Comparison of ENCODE assay signal across 8 cellular contexts in the genomic region with DNA sequence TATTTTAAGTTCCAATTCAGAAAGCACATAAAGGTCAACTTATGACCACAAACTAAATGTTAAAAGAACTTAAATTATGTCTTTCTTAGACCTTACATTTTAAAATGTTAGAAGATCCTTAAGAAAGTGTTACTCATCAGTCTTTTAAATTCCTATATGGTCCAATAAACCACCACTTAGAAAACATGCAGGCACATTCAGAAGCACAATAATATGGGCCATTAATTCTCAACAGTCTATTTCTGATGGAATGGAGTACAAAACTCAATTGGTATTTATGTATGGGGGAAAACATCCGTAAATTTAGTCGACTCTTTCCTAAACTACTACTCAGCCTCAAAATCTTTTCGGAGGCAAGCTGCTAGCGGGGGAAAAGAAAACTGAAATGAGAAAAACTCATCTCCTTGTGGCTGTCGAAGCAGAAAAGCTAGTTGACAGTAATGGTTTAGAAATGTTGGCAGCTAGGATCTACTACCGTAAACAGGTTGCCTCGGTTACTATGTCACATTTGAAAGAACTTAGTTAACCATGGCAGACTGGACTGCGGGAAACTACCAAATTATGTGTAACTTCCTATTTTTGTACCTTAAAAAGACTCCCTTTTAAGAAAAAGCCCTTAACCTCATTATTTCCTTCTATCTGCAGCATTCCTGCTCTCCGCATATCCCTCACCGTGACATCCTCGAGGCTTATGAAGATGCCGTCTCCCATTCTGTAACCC. TPM values are rescaled to one million over a fixed set of nuclear protein-coding genes. Genes with fewer than 3 reads are reported as not detected.
DNase-seq lines count a peak whose midpoint lies in the region; TF ChIP-seq lines count a peak whose summit lies in the region.

No MANE protein-coding gene starts in this region.

- H3K4me1 Mint-ChIP-seq in H9 (peaks cover 13 to 17% of the 10 kb centered on the region in 2 experiments), neural crest cell (peaks cover 19% of the 10 kb centered on the region)

- H4K20me1 ChIP-seq in H9 (ENCODE audit: control insufficient read depth, insufficient read depth, insufficient read length): no peaks in the 10 kb centered on the region
- H4K20me1 ChIP-seq in SU-DHL-6 (ENCODE audit: low read depth, low read length): no peaks in the 10 kb centered on the region

- H3K27me3 ChIP-seq in H9 (ENCODE audit: insufficient read depth, low read length) (no peaks in the 10 kb centered on the region), SU-DHL-6 (ENCODE audit: low read length) (no peaks in the 10 kb centered on the region)

- DNase-seq in AG09309 (ENCODE audit: low read depth) (no peak), H9 (no peak), epithelial cell of proximal tubule (ENCODE audit: low read depth) (peak; percentile 68), neural crest cell (ENCODE audit: low read depth, low spot score) (no peak), NCI-H82 (lab: John Stamatoyannopoulos, UW) (no peak)
- no peak for DNase-seq in activated effector memory CD4-positive, alpha-beta T cell treated with anti-CD3 and anti-CD28 coated beads, Interleukin-2, amount 50 U/mL, for 16 hours
- DNase-seq in stimulated activated naive CD4-positive, alpha-beta T cell treated with Interleukin-2 at 50 U/mL for 16 hours (lab: John Stamatoyannopoulos, UW): no peak

- no peak overlapping the region for H2AK5ac ChIP-seq in H9 (ENCODE audit: insufficient read length, low read length)

- H3K9me3 ChIP-seq in H9 (ENCODE audit: control insufficient read depth, low read depth, low read length) (no peaks in the 10 kb centered on the region), SU-DHL-6 (ENCODE audit: insufficient read depth, low read length) (no peaks in the 10 kb centered on the region)

- no peak overlapping the region for H2BK15ac ChIP-seq in H9 (ENCODE audit: low read depth, low read length)

- H3K36me3 Mint-ChIP-seq in H9 (ENCODE audit: insufficient read depth in 1 of 3, low read depth in 3 of 3) (no peaks in the 10 kb centered on the region; a peak in 1 of 7 replicates), neural crest cell (ENCODE audit: low read depth) (no peaks in the 10 kb centered on the region)

- H3K14ac ChIP-seq in H9 (ENCODE audit: insufficient read depth, low read length): 0 out of 2 replicates have a peak overlapping the region, but pooled peaks have one; percentile 55

- H2AFZ ChIP-seq in H9 (ENCODE audit: low read length) (no peak overlapping the region), SU-DHL-6 (ENCODE audit: low read depth, low read length, severe bottlenecking) (peak overlapping the region; percentile 70)

- no peaks in the 10 kb centered on the region for H3K9me2 ChIP-seq in SU-DHL-6 (replicated peaks; ENCODE audit: insufficient read depth, low read length)

- H3K27ac Mint-ChIP-seq in H9: peak overlapping the region; percentile 71 to 98 (median 95); a peak in 5 of 7 replicates
- peak overlapping the region; percentile 88 for H3K27ac Mint-ChIP-seq in neural crest cell (ENCODE audit: unreplicated experiment)

- H3K36me3 ChIP-seq in SU-DHL-6 (ENCODE audit: low read length): no peaks in the 10 kb centered on the region

- no peaks in the 10 kb centered on the region for H3K79me2 ChIP-seq in H9 (ENCODE audit: insufficient read depth, low read length)
- H3K79me2 ChIP-seq in SU-DHL-6 (ENCODE audit: insufficient read depth, low read length): no peaks in the 10 kb centered on the region; the same call in 1 of the 2 replicates

- H2BK20ac ChIP-seq in H9 (ENCODE audit: low read depth, low read length, poor library complexity, severe bottlenecking): no peak overlapping the region

- H3K27ac ChIP-seq in H9 (ENCODE audit: insufficient read length, low read depth, low read length) (no peak overlapping the region), SU-DHL-6 (ENCODE audit: low read depth, low read length) (0 out of 2 replicates have a peak overlapping the region, but pooled peaks have one; percentile 51)

- peaks cover 13% of the 10 kb centered on the region for H3K23me2 ChIP-seq in H9 (ENCODE audit: insufficient read length, low read depth, low read length, poor library complexity, severe bottlenecking)

- H3K18ac ChIP-seq in H9 (ENCODE audit: insufficient read length, low read depth, low read length): peak overlapping the region; percentile 3

- H3K79me1 ChIP-seq in H9 (ENCODE audit: insufficient read depth, low read depth, low read length, poor library complexity, severe bottlenecking): no peaks in the 10 kb centered on the region

- no peak overlapping the region for H3K23ac ChIP-seq in H9 (ENCODE audit: insufficient read length, low read depth, low read length)

- H3K27me3 Mint-ChIP-seq in H9 (ENCODE audit: low read depth) (no peaks in the 10 kb centered on the region), neural crest cell (ENCODE audit: low read depth) (no peaks in the 10 kb centered on the region)

- H2BK12ac ChIP-seq in H9 (ENCODE audit: insufficient read length, low read depth, low read length): no peak overlapping the region

- no peak overlapping the region for H4K91ac ChIP-seq in H9 (ENCODE audit: insufficient read length, low read depth, low read length)

- no peak overlapping the region for H3K56ac ChIP-seq in H9 (ENCODE audit: insufficient read length, low read depth, low read length)

- no peak for TF ChIP-seq CTCF in AG09309 (IDR thresholded peaks at IDR 0.05; ENCODE audit: control insufficient read depth, insufficient read depth, low read depth, low read length, missing control alignments)
- TF ChIP-seq CTCF in H9 (conservative IDR thresholded peaks at IDR 0.05): no peak
- no peak for TF ChIP-seq CTCF in SU-DHL-6 (IDR thresholded peaks at IDR 0.05; ENCODE audit: insufficient read depth, low read length, poor library complexity, severe bottlenecking)
- no peak for TF ChIP-seq CTCF in epithelial cell of proximal tubule (conservative IDR thresholded peaks at IDR 0.05; ENCODE audit: low read depth, low read length)
- TF ChIP-seq CTCF in neural crest cell (conservative IDR thresholded peaks at IDR 0.05): no peak

- H3K4me2 ChIP-seq in H9 (ENCODE audit: insufficient read depth, insufficient read length, low read length): peak overlapping the region; percentile 98
- peak overlapping the region; percentile 87 for H3K4me2 ChIP-seq in SU-DHL-6 (ENCODE audit: low read depth, low read length, poor library complexity, severe bottlenecking)

- H3T11ph ChIP-seq in H9 (ENCODE audit: low read length): no peak overlapping the region

- no peaks in the 10 kb centered on the region; a peak in 2 of 5 replicates for H3K9me3 Mint-ChIP-seq in H9
- H3K9me3 Mint-ChIP-seq in neural crest cell: no peaks in the 10 kb centered on the region

- H3K4me3 Mint-ChIP-seq in H9 (peak overlapping the region; percentile 92 to 97), neural crest cell (peak overlapping the region; percentile 99)

- H3K4me1 ChIP-seq in H9 (ENCODE audit: insufficient read depth, low read length): no peaks in the 10 kb centered on the region

- H4K5ac ChIP-seq in H9 (ENCODE audit: insufficient read length, low read depth, low read length): no peak overlapping the region

- H4K8ac ChIP-seq in H9 (replicated peaks; ENCODE audit: insufficient read length, low read depth, low read length): no peak overlapping the region

- H3F3A ChIP-seq in SU-DHL-6 (ENCODE audit: insufficient read depth): no peaks in the 10 kb centered on the region

- no peak overlapping the region for H3K4ac ChIP-seq in H9 (ENCODE audit: low read depth, low read length)

- H3K9ac ChIP-seq in H9 (ENCODE audit: extremely low read depth, insufficient read length, low read length) (peak overlapping the region; percentile 89), SU-DHL-6 (ENCODE audit: low read length) (peak overlapping the region; percentile 78)

- H3K4me3 ChIP-seq in AG09309 (ENCODE audit: control insufficient read depth, low read depth, low read length) (peak overlapping the region; percentile 86), SU-DHL-6 (ENCODE audit: insufficient read depth, low read length, poor library complexity, severe bottlenecking) (peak overlapping the region; percentile 79), epithelial cell of proximal tubule (ENCODE audit: low read depth, low read length) (peak overlapping the region; percentile 87)

- H2BK5ac ChIP-seq in H9 (ENCODE audit: insufficient read length, low read length): no peak overlapping the region

- no peak overlapping the region for H2BK120ac ChIP-seq in H9 (ENCODE audit: low read depth, low read length, poor library complexity, severe bottlenecking)

- WGBS in H9 (ENCODE audit: extremely low coverage, insufficient read length, low lambda C conversion rate): no CpG with 5 or more reads among the region's 12 CpGs

RNA-seq across cellular contexts. Expression of a gene that starts 1.0 kb away (rescaled TPM):
- 16.6 and 17.9 TPM in 2 replicates for total RNA-seq in H9 (2021)
- 15.8 and 17.7 TPM in 2 replicates for total RNA-seq in epithelial cell of proximal tubule
- 19.7 and 24.0 TPM in 2 replicates for total RNA-seq in neural crest cell

RNA-seq across cellular contexts. Expression of a gene that starts 1.2 kb away (rescaled TPM):
- total RNA-seq in H9 (2021) (5.2 and 5.8 TPM in 2 replicates), epithelial cell of proximal tubule (1.3 and 2.4 TPM in 2 replicates), neural crest cell (4.5 and 5.8 TPM in 2 replicates)
